Comparison of ENCODE assay signal across 1 cellular context in the genomic region with DNA sequence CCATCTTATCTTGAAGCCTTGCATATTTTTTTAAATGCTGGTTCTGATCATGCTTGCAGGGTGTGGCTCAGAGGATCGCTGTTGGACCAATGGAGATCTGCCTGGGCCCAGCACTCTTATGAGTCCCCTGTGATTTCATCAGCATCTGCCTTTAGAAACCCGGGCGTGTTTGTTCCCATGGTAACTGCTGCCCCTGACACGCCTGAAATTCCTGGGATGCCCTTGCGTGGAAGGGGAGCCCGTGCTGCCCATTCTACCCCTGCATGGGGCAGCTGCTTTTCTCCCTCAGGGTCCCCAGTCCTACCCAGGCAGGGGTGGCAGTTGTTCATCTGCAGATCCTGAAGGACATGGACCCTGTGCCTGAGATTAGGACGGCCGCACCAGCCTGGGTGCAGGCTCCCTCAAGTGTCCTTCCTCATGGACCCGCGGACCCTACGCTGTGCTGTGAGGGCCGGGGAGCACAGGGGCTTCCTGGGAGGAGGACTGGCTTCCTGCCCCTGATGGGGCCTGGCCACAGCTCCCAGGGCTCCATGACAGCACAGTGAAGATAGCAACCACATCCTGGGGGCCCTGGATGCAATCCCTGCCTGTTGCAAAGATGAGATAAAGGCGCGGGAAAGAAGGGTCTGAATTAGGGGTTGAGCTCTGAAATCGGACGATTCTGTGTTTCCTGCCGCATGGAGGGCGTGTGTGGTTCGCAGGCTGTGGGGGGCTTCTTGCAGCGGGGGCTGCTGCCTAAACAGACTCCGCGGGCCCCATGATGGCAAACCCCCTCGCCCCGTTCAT.
TF ChIP-seq lines count a peak whose summit lies in the region.

No MANE protein-coding gene starts in this region.

TF ChIP-seq in K562, 482 proteins besides CTCF, POLR2A, EP300 and RAD21:
- TF ChIP-seq, protein P1, sequence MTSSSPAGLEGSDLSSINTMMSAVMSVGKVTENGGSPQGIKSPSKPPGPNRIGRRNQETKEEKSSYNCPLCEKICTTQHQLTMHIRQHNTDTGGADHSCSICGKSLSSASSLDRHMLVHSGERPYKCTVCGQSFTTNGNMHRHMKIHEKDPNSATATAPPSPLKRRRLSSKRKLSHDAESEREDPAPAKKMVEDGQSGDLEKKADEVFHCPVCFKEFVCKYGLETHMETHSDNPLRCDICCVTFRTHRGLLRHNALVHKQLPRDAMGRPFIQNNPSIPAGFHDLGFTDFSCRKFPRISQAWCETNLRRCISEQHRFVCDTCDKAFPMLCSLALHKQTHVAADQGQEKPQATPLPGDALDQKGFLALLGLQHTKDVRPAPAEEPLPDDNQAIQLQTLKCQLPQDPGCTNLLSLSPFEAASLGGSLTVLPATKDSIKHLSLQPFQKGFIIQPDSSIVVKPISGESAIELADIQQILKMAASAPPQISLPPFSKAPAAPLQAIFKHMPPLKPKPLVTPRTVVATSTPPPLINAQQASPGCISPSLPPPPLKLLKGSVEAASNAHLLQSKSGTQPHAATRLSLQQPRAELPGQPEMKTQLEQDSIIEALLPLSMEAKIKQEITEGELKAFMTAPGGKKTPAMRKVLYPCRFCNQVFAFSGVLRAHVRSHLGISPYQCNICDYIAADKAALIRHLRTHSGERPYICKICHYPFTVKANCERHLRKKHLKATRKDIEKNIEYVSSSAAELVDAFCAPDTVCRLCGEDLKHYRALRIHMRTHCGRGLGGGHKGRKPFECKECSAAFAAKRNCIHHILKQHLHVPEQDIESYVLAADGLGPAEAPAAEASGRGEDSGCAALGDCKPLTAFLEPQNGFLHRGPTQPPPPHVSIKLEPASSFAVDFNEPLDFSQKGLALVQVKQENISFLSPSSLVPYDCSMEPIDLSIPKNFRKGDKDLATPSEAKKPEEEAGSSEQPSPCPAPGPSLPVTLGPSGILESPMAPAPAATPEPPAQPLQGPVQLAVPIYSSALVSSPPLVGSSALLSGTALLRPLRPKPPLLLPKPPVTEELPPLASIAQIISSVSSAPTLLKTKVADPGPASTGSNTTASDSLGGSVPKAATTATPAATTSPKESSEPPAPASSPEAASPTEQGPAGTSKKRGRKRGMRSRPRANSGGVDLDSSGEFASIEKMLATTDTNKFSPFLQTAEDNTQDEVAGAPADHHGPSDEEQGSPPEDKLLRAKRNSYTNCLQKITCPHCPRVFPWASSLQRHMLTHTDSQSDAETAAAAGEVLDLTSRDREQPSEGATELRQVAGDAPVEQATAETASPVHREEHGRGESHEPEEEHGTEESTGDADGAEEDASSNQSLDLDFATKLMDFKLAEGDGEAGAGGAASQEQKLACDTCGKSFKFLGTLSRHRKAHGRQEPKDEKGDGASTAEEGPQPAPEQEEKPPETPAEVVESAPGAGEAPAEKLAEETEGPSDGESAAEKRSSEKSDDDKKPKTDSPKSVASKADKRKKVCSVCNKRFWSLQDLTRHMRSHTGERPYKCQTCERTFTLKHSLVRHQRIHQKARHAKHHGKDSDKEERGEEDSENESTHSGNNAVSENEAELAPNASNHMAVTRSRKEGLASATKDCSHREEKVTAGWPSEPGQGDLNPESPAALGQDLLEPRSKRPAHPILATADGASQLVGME (CRISPR knock-in tag; IDR thresholded peaks at IDR 0.05): 0 out of 2 replicates have a peak, but pooled peaks have one; percentile 10
- TF ChIP-seq, protein P2, sequence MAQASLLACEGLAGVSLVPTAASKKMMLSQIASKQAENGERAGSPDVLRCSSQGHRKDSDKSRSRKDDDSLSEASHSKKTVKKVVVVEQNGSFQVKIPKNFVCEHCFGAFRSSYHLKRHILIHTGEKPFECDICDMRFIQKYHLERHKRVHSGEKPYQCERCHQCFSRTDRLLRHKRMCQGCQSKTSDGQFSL (CRISPR knock-in tag; IDR thresholded peaks at IDR 0.05): no peak
- TF ChIP-seq, protein P2 (tag; IDR thresholded peaks at IDR 0.05): no peak
- TF ChIP-seq RFX1 (IDR thresholded peaks at IDR 0.05): peak; percentile 74
- TF ChIP-seq MAZ (CRISPR knock-in tag; conservative IDR thresholded peaks at IDR 0.05 in 1 of 2, IDR thresholded peaks at IDR 0.05 in 1 of 2): 0 out of 4 replicates have a peak, but pooled peaks of 1 of the 2 experiments have one; percentile 22
- TF ChIP-seq FOXP1 (CRISPR knock-in tag; IDR thresholded peaks at IDR 0.05): no peak
- TF ChIP-seq MECOM (CRISPR knock-in tag; IDR thresholded peaks at IDR 0.05): no peak
- TF ChIP-seq ZNF696 (CRISPR knock-in tag; conservative IDR thresholded peaks at IDR 0.05): no peak
